In genomic region chr15:67079361-67079760, GRCh38 we compare ENCODE assay signal across 19 cellular contexts. TPM values are rescaled to one million over a fixed set of nuclear protein-coding genes. Genes with fewer than 3 reads are reported as not detected.
A peak's percentile ranks its signal among the peaks of the same experiment; 100 is the strongest.
DNase-seq lines count a peak whose midpoint lies in the region; ATAC-seq, FAIRE-seq and TF ChIP-seq lines count a peak whose summit lies in the region.
"Had no signal": no experiment of that assay in that cellular context is flagged by ENCODE, and none has a peak within 500 bp of the region (broad histone marks: within the 10 kb centered on the region; RNA-seq: fewer than 3 reads in every experiment).

No MANE protein-coding gene starts in this region.

- H3K27ac Mint-ChIP-seq in naive thymus-derived CD4-positive, alpha-beta T cell = peak overlapping the region in 6 of 9 donors; percentile 38 to 95 (median 57)
- H3K27ac Mint-ChIP-seq: activated CD8-positive, alpha-beta T cell treated with anti-CD3 and anti-CD28 coated beads for 36 hours; dendritic cell treated with granulocyte-macrophage colony-stimulating factor and Interleukin-4, amounts not matched to agents 40 ng/mL and 50 ng/mL, for 4 days had no signal

- peaks cover 0 to 75% (median 0%) of the 10 kb centered on the region in 5 donors for H3K36me3 Mint-ChIP-seq in naive thymus-derived CD4-positive, alpha-beta T cell

- RAD21 ChIA-PET in GM12878 (lab: Charles Lee; ENCODE audit: unreplicated experiment) = interaction anchor here (0.7 to 13.0 kb wide), 9 partner anchors 10 to 225 kb away, joined by 3 to 215 read pairs (median 12); partner anchors contain the start of gene SMAD3

- in situ Hi-C loops in GM23248 (cut with MboI) (no loop called here), GM12878 (cut with MboI) (loop anchor here (25.0 kb wide), 1 partner anchor 1292 kb away; the partner anchor contains the start of gene DENND4A), GM13977 (cut with MboI; ENCODE audit: low pct_unique_long_range_greater_than_20kb, low sequenced_read_pairs, unreplicated experiment) (no loop called here)

- H3K4me3 Mint-ChIP-seq in naive thymus-derived CD4-positive, alpha-beta T cell = peak overlapping the region in 2 of 10 donors; percentile 91 to 98
- H3K4me3 Mint-ChIP-seq: activated CD8-positive, alpha-beta T cell treated with anti-CD3 and anti-CD28 coated beads for 36 hours; dendritic cell treated with granulocyte-macrophage colony-stimulating factor and Interleukin-4, amounts not matched to agents 40 ng/mL and 50 ng/mL, for 4 days; mesothelial cell of epicardium had no signal

- H3K79me2 ChIP-seq in ACC112 (ENCODE audit: control insufficient read depth, insufficient read depth, low read length, unreplicated experiment) (peaks cover 96% of the 10 kb centered on the region), GM23248 (ENCODE audit: insufficient read depth) (peaks cover 90% of the 10 kb centered on the region), GM12878 (ENCODE audit: control insufficient read depth, insufficient read depth, low read length) (peaks cover 85% of the 10 kb centered on the region)

- H3K27me3 ChIP-seq in ACC112 (ENCODE audit: insufficient read depth, low read length) = no peaks in the 10 kb centered on the region
- no peaks in the 10 kb centered on the region for H3K27me3 ChIP-seq in GM23248 (replicated peaks; ENCODE audit: insufficient read depth)
- H3K27me3 ChIP-seq in GM12878 (replicated peaks in 1 of 2; ENCODE audit: control insufficient read depth in 2 of 2, insufficient read depth in 2 of 2, low read length in 1 of 2) = no peaks in the 10 kb centered on the region
- no peaks in the 10 kb centered on the region for H3K27me3 ChIP-seq in naive thymus-derived CD4-positive, alpha-beta T cell (ENCODE audit: control insufficient read depth in 2 of 2, insufficient read depth in 2 of 2, low read length in 2 of 2)
- H3K27me3 ChIP-seq: hepatocyte had no signal

- H3K27ac ChIP-seq in ACC112 (ENCODE audit: low read depth, low read length) (peak overlapping the region; percentile 97), GM23248 (peak overlapping the region; percentile 98; the same call in 1 of the 2 replicates), GM12878 (ENCODE audit: control insufficient read depth, insufficient read depth) (peak overlapping the region; percentile 93; the same call in 1 of the 2 replicates)
- H3K27ac ChIP-seq in naive thymus-derived CD4-positive, alpha-beta T cell (ENCODE audit: low read depth, low read length) = no peak overlapping the region

- H3K4me1 Mint-ChIP-seq in naive thymus-derived CD4-positive, alpha-beta T cell = peaks cover 56 to 96% (median 93%) of the 10 kb centered on the region in 7 donors

- intact Hi-C loops in GM12878 (cut with micrococcal nuclease; ENCODE audit: unreplicated experiment) = no loop called here
- intact Hi-C loops in naive thymus-derived CD4-positive, alpha-beta T cell (cut with micrococcal nuclease) = no loop called here

- H3K9me3 Mint-ChIP-seq in naive thymus-derived CD4-positive, alpha-beta T cell = peaks cover 0 to 3% (median 0%) of the 10 kb centered on the region in 11 donors
- H3K9me3 Mint-ChIP-seq: dendritic cell treated with granulocyte-macrophage colony-stimulating factor and Interleukin-4, amounts not matched to agents 40 ng/mL and 50 ng/mL, for 4 days; mesothelial cell of epicardium had no signal

- no peak for TF ChIP-seq RAD21 in GM12878 (IDR thresholded peaks at IDR 0.05; ENCODE audit: insufficient read depth, low read depth, low read length)

- TF ChIP-seq EP300 in GM12878 (IDR thresholded peaks at IDR 0.05; ENCODE audit: borderline replicate concordance in 1 of 2, control insufficient read depth in 1 of 2, low read depth in 2 of 2, low read length in 2 of 2) = no peak

- H3K4me1 ChIP-seq in ACC112 (ENCODE audit: control insufficient read depth, insufficient read depth, low read length, unreplicated experiment) (peaks cover 94% of the 10 kb centered on the region), GM23248 (ENCODE audit: insufficient read depth) (peaks cover 71% of the 10 kb centered on the region), GM12878 (ENCODE audit: control insufficient read depth, insufficient read depth, low read length) (peaks cover 93% of the 10 kb centered on the region)
- H3K4me1 ChIP-seq in naive thymus-derived CD4-positive, alpha-beta T cell (ENCODE audit: control insufficient read depth in 2 of 2, insufficient read depth in 2 of 2, low read length in 2 of 2) = peaks cover 64 to 88% of the 10 kb centered on the region in 2 donors

- H4K20me1 ChIP-seq in GM23248 (ENCODE audit: insufficient read depth) (no peaks in the 10 kb centered on the region), GM12878 (ENCODE audit: control insufficient read depth, insufficient read depth) (0 out of 2 replicates have a peak, but pooled peaks cover 3% of the 10 kb centered on the region)

- WGBS in GM23248 (ENCODE audit: low coverage in 1 of 2, low lambda C conversion rate in 2 of 2, missing lambda C conversion rate in 2 of 2), 2 experiments = 61 to 66% methylated on average over 3 of the region's 3 CpGs
- 91% methylated on average over 3 of the region's 3 CpGs for WGBS in GM12878 (ENCODE audit: insufficient coverage, insufficient replicate concordance, low lambda C conversion rate, missing lambda C conversion rate)

- H2AFZ ChIP-seq in ACC112 (ENCODE audit: low read length, unreplicated experiment) (no peak overlapping the region), GM23248 (no peak overlapping the region), GM12878 (ENCODE audit: control insufficient read depth, low read depth, low read length) (no peak overlapping the region)
- H2AFZ ChIP-seq: hepatocyte had no signal

- H3K9ac ChIP-seq in GM23248 = no peak overlapping the region
- H3K9ac ChIP-seq in GM12878 (ENCODE audit: control insufficient read depth, insufficient read depth, low read length) = no peak overlapping the region

- no peaks in the 10 kb centered on the region for H3K9me2 ChIP-seq in GM23248 (ENCODE audit: insufficient read depth)

- H3K4me3 ChIP-seq in ACC112 (ENCODE audit: low read depth, low read length) (no peak overlapping the region), GM23248 (no peak overlapping the region), GM12878 (no peak overlapping the region)
- H3K4me3 ChIP-seq in naive thymus-derived CD4-positive, alpha-beta T cell (ENCODE audit: low read length) = no peak overlapping the region
- H3K4me3 ChIP-seq: hepatocyte had no signal

- DNase-seq in GM23248 (peak; percentile 57), GM12878 (ENCODE audit: low read depth, low spot score) (no peak), GM13977 (ENCODE audit: low spot score) (no peak), NCI-H2107 (lab: John Stamatoyannopoulos, UW) (no peak), GM20000 (ENCODE audit: low spot score) (no peak)
- DNase-seq in naive thymus-derived CD4-positive, alpha-beta T cell = no peak
- DNase-seq: activated CD8-positive, alpha-beta T cell treated with anti-CD3 and anti-CD28 coated beads for 36 hours; activated effector memory CD4-positive, alpha-beta T cell treated with anti-CD3 and anti-CD28 coated beads, Interleukin-2, amount 50 U/mL, for 16 hours; DND-41; NCI-H187; NCI-H446 treated with DMSO at 0.1 percent for 48 hours; occipital lobe; SIG-M5; stimulated activated naive CD4-positive, alpha-beta T cell treated with Interleukin-2 at 50 U/mL for 16 hours had no signal

- no peak overlapping the region for H3K4me2 ChIP-seq in GM23248 (ENCODE audit: unreplicated experiment)
- no peak overlapping the region for H3K4me2 ChIP-seq in GM12878 (ENCODE audit: control insufficient read depth, insufficient read depth)
- H3K4me2 ChIP-seq: hepatocyte had no signal

- H3K9me3 ChIP-seq in GM23248 (ENCODE audit: low read depth) = no peaks in the 10 kb centered on the region
- H3K9me3 ChIP-seq in GM12878 (replicated peaks; ENCODE audit: control insufficient read depth, insufficient read depth, low read length) = no peaks in the 10 kb centered on the region
- H3K9me3 ChIP-seq in naive thymus-derived CD4-positive, alpha-beta T cell (ENCODE audit: control insufficient read depth in 2 of 3, low read length in 3 of 3) = no peaks in the 10 kb centered on the region

- CTCF ChIA-PET in GM12878 (lab: Yijun Ruan, JAX) = interaction anchor here (0.8 to 5.2 kb wide), 5 partner anchors 8 to 132 kb away, joined by 3 to 64 read pairs (median 3); no protein-coding TSS in a partner anchor
- CTCF ChIA-PET in naive thymus-derived CD4-positive, alpha-beta T cell (lab: Charles Lee) = interaction anchor here (0.7 to 3.7 kb wide), 4 partner anchors 11 to 38 kb away, joined by 3 to 22 read pairs (median 4); no protein-coding TSS in a partner anchor

- BruUV-seq in GM12878 (replicated peaks; lab: Mats Ljungman, UMichigan) = no TSS peak

- TF ChIP-seq POLR2A in GM12878 (IDR thresholded peaks at IDR 0.05; ENCODE audit: low read depth, low read length) = no peak

- no peaks in the 10 kb centered on the region for H3K27me3 Mint-ChIP-seq in naive thymus-derived CD4-positive, alpha-beta T cell
- H3K27me3 Mint-ChIP-seq: activated CD8-positive, alpha-beta T cell treated with anti-CD3 and anti-CD28 coated beads for 36 hours had no signal

- SMC1A ChIA-PET in GM12878 (lab: Charles Lee; ENCODE audit: uncharacterized antibody, unreplicated experiment) = interaction anchor here (0.6 to 13.0 kb wide), 17 partner anchors 9 to 161 kb away, joined by 3 to 247 read pairs (median 14); no protein-coding TSS in a partner anchor

- ATAC-seq in GM12878 (no peak), GM21825 (IDR thresholded peaks at IDR 0.05; ENCODE audit: unreplicated experiment) (no peak)
- ATAC-seq in naive thymus-derived CD4-positive, alpha-beta T cell = no peak
- ATAC-seq: activated CD8-positive, alpha-beta T cell treated with anti-CD3 and anti-CD28 coated beads for 36 hours had no signal

- TF ChIP-seq CTCF in GM12878 (IDR thresholded peaks at IDR 0.05 in 2 of 3, conservative IDR thresholded peaks at IDR 0.05 in 1 of 3; ENCODE audit: control insufficient read depth in 2 of 3, extremely low read depth in 1 of 3, insufficient read depth in 1 of 3, low read depth in 3 of 3, low read length in 3 of 3) (no peak), GM13977 (IDR thresholded peaks at IDR 0.05; ENCODE audit: extremely low read depth, insufficient read depth, missing control alignments) (no peak), GM20000 (IDR thresholded peaks at IDR 0.05; ENCODE audit: extremely low read depth, missing control alignments) (no peak)

- H3K36me3 ChIP-seq in ACC112 (ENCODE audit: insufficient read depth, low read length) = peaks cover 32% of the 10 kb centered on the region
- H3K36me3 ChIP-seq in GM23248 (ENCODE audit: low read depth) = no peaks in the 10 kb centered on the region; the same call in 1 of the 2 replicates
- H3K36me3 ChIP-seq in GM12878 (ENCODE audit: control insufficient read depth in 2 of 2, insufficient read depth in 2 of 2, low read length in 1 of 2) = peaks cover 1 to 3% of the 10 kb centered on the region in 2 experiments; a peak in 3 of 4 replicates
- H3K36me3 ChIP-seq in naive thymus-derived CD4-positive, alpha-beta T cell (ENCODE audit: control insufficient read depth in 2 of 3, insufficient read depth in 3 of 3, low read length in 3 of 3) = no peaks in the 10 kb centered on the region

- FAIRE-seq in GM12878 (lab: Jason Lieb, UNC) = no peak

- peaks cover 68% of the 10 kb centered on the region for H3F3A ChIP-seq in GM23248 (ENCODE audit: insufficient read depth)

- POLR2A ChIA-PET in GM12878 (lab: Charles Lee) = interaction anchor here (0.6 to 6.8 kb wide), 7 partner anchors 9 to 38 kb away, joined by 3 to 69 read pairs (median 4); partner anchors contain the start of gene SMAD3
- POLR2A ChIA-PET in naive thymus-derived CD4-positive, alpha-beta T cell (lab: Charles Lee) = interaction anchor here (8.9 kb wide), 1 partner anchor 10 kb away, joined by 104 read pairs; the partner anchor contains the start of gene SMAD3

RNA-seq across cellular contexts. Expression of gene SMAD3, which starts 14.0 kb away (rescaled TPM):
- total RNA-seq in GM23248 (2014; rRNA removed; shearing (Covaris generic)) = 34.0 and 50.1 TPM in 2 replicates
- 30.8 and 30.9 TPM in 2 replicates for polyA plus RNA-seq in GM23248 (2016; fragmentation: Nextera tagmentation; extraction: Ambion mirVana)
- 119 and 128 TPM in 2 replicates for total RNA-seq in GM12878 (2013; cell fraction: nucleolus; rRNA removed)
- total RNA-seq in GM12878 (2014; rRNA removed) = 12.2 and 15.6 TPM in 2 replicates
- total RNA-seq in GM12878 (2014; rRNA removed; fragmentation: Illumina TruSeq; extraction: Trizol) = 11.7 and 13.3 TPM in 2 replicates
- 39.9 and 40.0 TPM in 2 replicates for total RNA-seq in GM12878 (2021)
- 17.0 TPM for polyA plus RNA-seq in GM12878 (2011; ENCODE audit: low read depth)
- polyA plus RNA-seq in GM12878 (2011; rRNA removed) = 15.0 and 28.2 TPM in 2 replicates
- polyA plus RNA-seq in GM12878 (2011; cell fraction: cytosol; rRNA removed) = 21.5 and 22.5 TPM in 2 replicates
- 85.6 and 92.9 TPM in 2 replicates for polyA plus RNA-seq in GM12878 (2011; cell fraction: nucleus; rRNA removed)
- polyA plus RNA-seq in GM12878 (2012) = 41.6 and 42.7 TPM in 2 replicates
- polyA plus RNA-seq in GM12878 (2014; fragmentation: Illumina TruSeq; extraction: Trizol) = 31.9 and 43.2 TPM in 2 replicates
- 1 to 10 TPM; 5.6 to 6.6 TPM for polyA plus RNA-seq in GM12878 (2014; fragmentation: Nextera tagmentation; extraction: Ambion mirVana)
- polyA plus RNA-seq in GM12878 (2014; rRNA removed) = 22.4 and 27.7 TPM in 2 replicates
- polyA plus RNA-seq in GM12878 (2016; fragmentation: Nextera tagmentation; extraction: Ambion mirVana) = 10 to 100 TPM in 1 of 2 experiments, 1 to 10 TPM in 1; 8.0 to 18.7 TPM
- polyA minus RNA-seq in GM12878 (2011; rRNA and poly(A)+ RNA removed) = 23.3 and 26.4 TPM in 2 replicates
- 11.1 and 14.3 TPM in 2 replicates for polyA minus RNA-seq in GM12878 (2011; cell fraction: cytosol; rRNA and poly(A)+ RNA removed)
- 17.3 and 26.6 TPM in 2 replicates for polyA minus RNA-seq in GM12878 (2011; cell fraction: nucleus; rRNA and poly(A)+ RNA removed)
- 100 to 1,000 TPM in 3 of 5 experiments, 10 to 100 TPM in 2; 27.4 to 142 (median 113) TPM for total RNA-seq in naive thymus-derived CD4-positive, alpha-beta T cell
- 10 to 100 TPM in 1 of 2 donors, 1 to 10 TPM in 1; 4.0 to 11.5 TPM for polyA plus RNA-seq in naive thymus-derived CD4-positive, alpha-beta T cell
